8 cellular contexts compared by ENCODE assay signal in the genomic region with DNA sequence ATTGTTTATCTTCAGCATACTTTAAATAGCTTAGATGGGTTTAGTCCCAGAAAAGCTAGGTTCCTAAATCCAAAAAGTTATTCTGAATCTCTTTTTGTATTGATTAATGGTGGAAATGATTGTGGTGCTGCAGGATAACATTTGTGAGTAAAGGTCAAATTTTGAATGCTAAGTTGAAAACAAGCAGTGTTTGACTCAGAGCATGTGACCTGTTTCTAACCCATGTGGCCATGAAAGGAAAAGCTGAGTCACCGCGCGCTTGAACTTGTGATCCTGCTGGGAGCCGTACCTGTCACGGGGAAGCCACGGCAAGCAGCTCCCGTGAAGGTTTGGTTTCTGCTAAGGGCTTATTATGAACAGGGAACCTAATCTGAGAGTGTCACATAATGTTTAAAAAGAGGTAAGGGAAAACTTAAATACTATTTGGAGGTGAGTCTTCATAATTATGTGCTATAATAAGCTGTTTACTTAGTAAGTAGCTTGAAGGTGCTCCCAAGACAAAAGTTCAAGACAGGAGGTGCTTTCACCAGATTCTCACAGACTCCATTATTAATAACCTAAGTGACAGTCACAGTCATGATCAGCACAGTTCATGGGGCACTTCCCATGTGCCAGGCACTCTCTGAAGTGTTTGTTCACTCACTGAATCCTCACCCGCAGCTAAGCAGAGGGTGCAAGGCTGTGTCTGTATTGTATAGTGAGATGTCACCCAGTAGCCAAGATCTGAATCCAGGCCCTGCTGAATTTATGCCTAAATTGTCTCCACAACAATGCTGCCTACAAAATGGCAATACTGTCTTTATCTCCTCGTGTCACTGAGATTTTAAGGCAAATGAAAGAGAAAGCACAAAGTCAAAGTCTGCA.
DNase-seq lines count a peak whose midpoint lies in the region; ATAC-seq and TF ChIP-seq lines count a peak whose summit lies in the region.

No MANE protein-coding gene starts in this region.

- H3K27ac ChIP-seq in neutrophil (peak overlapping the region; percentile 32), subcutaneous abdominal adipose tissue (ENCODE audit: low read depth, low read length) (peak overlapping the region; percentile 94)

- peaks cover 11% of the 10 kb centered on the region for H3K27me3 Mint-ChIP-seq in activated T-cell treated with anti-CD3 and anti-CD28 coated beads, Interleukin-2, amount 50 U/mL, for 24 hours

- no peaks in the 10 kb centered on the region for H3K9me3 Mint-ChIP-seq in activated T-cell treated with anti-CD3 and anti-CD28 coated beads, Interleukin-2, amount 50 U/mL, for 24 hours

- DNase-seq in SIG-M5 treated with dmso at 0.1 percent for 504 hours (lab: John Stamatoyannopoulos, UW; ENCODE audit: unreplicated experiment) (peak; percentile 71), SIG-M5 (lab: John Stamatoyannopoulos, UW) (no peak), NOMO-1 treated with DMSO at 0.1 percent for 48 hours (lab: John Stamatoyannopoulos, UW; ENCODE audit: unreplicated experiment) (peak; percentile 81), fibroblast of the aortic adventitia (ENCODE audit: low read depth) (peak; percentile 96)
- peak; percentile 80 for DNase-seq in activated T-cell treated with anti-CD3 and anti-CD28 coated beads, Interleukin-2, amount 50 U/mL, for 24 hours

- H3K4me3 Mint-ChIP-seq in activated T-cell treated with anti-CD3 and anti-CD28 coated beads, Interleukin-2, amount 50 U/mL, for 24 hours, result peak overlapping the region; percentile 54

- H3K9ac ChIP-seq in subcutaneous abdominal adipose tissue (ENCODE audit: low read length in 5 of 5), result peak overlapping the region; percentile 29 to 82 (median 38)

- peak; percentile 92 for ATAC-seq in HG03025 (IDR thresholded peaks at IDR 0.05; ENCODE audit: low FRiP score, unreplicated experiment)

- H3K9me3 ChIP-seq in neutrophil (no peaks in the 10 kb centered on the region), subcutaneous abdominal adipose tissue (ENCODE audit: control insufficient read depth in 5 of 5, low read length in 5 of 5) (no peaks in the 10 kb centered on the region)

- peaks cover 17% of the 10 kb centered on the region for H3K4me1 Mint-ChIP-seq in activated T-cell treated with anti-CD3 and anti-CD28 coated beads, Interleukin-2, amount 50 U/mL, for 24 hours (ENCODE audit: low read depth)

- H3K36me3 ChIP-seq in neutrophil (no peaks in the 10 kb centered on the region), subcutaneous abdominal adipose tissue (ENCODE audit: control insufficient read depth in 5 of 5, insufficient read depth in 5 of 5, low read length in 5 of 5) (no peaks in the 10 kb centered on the region)

- H3K27me3 ChIP-seq in neutrophil (no peaks in the 10 kb centered on the region), subcutaneous abdominal adipose tissue (ENCODE audit: control insufficient read depth in 5 of 5, insufficient read depth in 4 of 5, low read length in 5 of 5) (no peaks in the 10 kb centered on the region)

- TF ChIP-seq CTCF in fibroblast of the aortic adventitia (IDR thresholded peaks at IDR 0.05; ENCODE audit: insufficient read depth, low read length), result no peak
- TF ChIP-seq CTCF in neutrophil (IDR thresholded peaks at IDR 0.05), result no peak

- H3K27ac Mint-ChIP-seq in activated T-cell treated with anti-CD3 and anti-CD28 coated beads, Interleukin-2, amount 50 U/mL, for 24 hours, result peak overlapping the region; percentile 89

- H3K4me1 ChIP-seq in neutrophil (ENCODE audit: control insufficient read depth in 1 of 2, insufficient read depth in 1 of 2, low read depth in 1 of 2, low read length in 1 of 2) (peaks cover 11 to 12% of the 10 kb centered on the region in 2 experiments), subcutaneous abdominal adipose tissue (ENCODE audit: control insufficient read depth in 5 of 5, insufficient read depth in 5 of 5, low read length in 5 of 5) (peaks cover 0 to 36% (median 28%) of the 10 kb centered on the region in 5 donors)

- H3K4me3 ChIP-seq in fibroblast of the aortic adventitia (ENCODE audit: low read depth, low read length) (peak overlapping the region; percentile 42), neutrophil (ENCODE audit: low read depth in 1 of 2, low read length in 1 of 2) (no peak overlapping the region), subcutaneous abdominal adipose tissue (ENCODE audit: low read depth in 1 of 5, low read length in 5 of 5) (peak overlapping the region; percentile 29 to 59 (median 48))

- no peaks in the 10 kb centered on the region for H3K36me3 Mint-ChIP-seq in activated T-cell treated with anti-CD3 and anti-CD28 coated beads, Interleukin-2, amount 50 U/mL, for 24 hours (ENCODE audit: low read depth)

Comparison
In these comparisons a context has a peak if more than half of its experiments do, and no peak if none do; other contexts are left out.
1. H3K4me3 ChIP-seq: peak in fibroblast of the aortic adventitia (single experiment) and subcutaneous abdominal adipose tissue (5 of 5); none in neutrophil (0 of 2).